ENCODE assay signal across 8 cellular contexts in genomic region chr18:62523631-62524442, GRCh38. TPM values are rescaled to one million over a fixed set of nuclear protein-coding genes. Genes with fewer than 3 reads are reported as not detected.
DNase-seq lines count a peak whose midpoint lies in the region; ATAC-seq, FAIRE-seq and TF ChIP-seq lines count a peak whose summit lies in the region.

No MANE protein-coding gene starts in this region.

- H3K14ac ChIP-seq in H1 (ENCODE audit: insufficient read length) = no peak overlapping the region

- H3K36me3 ChIP-seq in H1 (ENCODE audit: control insufficient read depth in 2 of 4, insufficient read depth in 4 of 4, low read length in 3 of 4) = no peaks in the 10 kb centered on the region

- H2BK15ac ChIP-seq in H1 (ENCODE audit: low read length) = no peak overlapping the region

- FAIRE-seq in H1 (lab: Jason Lieb, UNC) = no peak

- peak overlapping the region; percentile 50 to 79 (median 65) for H3K4me3 ChIP-seq in H1 (ENCODE audit: extremely low read depth in 1 of 4, insufficient read depth in 2 of 4, low read depth in 3 of 4, low read length in 4 of 4)

- H4K91ac ChIP-seq in H1 (replicated peaks; ENCODE audit: insufficient read length, low read length) = no peak overlapping the region

- no peak overlapping the region for H2BK20ac ChIP-seq in H1 (ENCODE audit: low read length)

- peaks cover 8 to 19% of the 10 kb centered on the region in 2 experiments for H4K20me1 ChIP-seq in H1 (replicated peaks in 1 of 2; ENCODE audit: control insufficient read depth in 1 of 2, insufficient read depth in 2 of 2, low read length in 2 of 2)

- no peak for TF ChIP-seq RAD21 in H1 (IDR thresholded peaks at IDR 0.05 in 1 of 2, conservative IDR thresholded peaks at IDR 0.05 in 1 of 2; ENCODE audit: low read depth in 2 of 2, low read length in 2 of 2)

- no peak overlapping the region for H2BK120ac ChIP-seq in H1 (replicated peaks; ENCODE audit: low read depth, low read length)

- TF ChIP-seq POLR2A in H1 (IDR thresholded peaks at IDR 0.05; ENCODE audit: control extremely low read depth in 1 of 2, low read depth in 2 of 2, low read length in 2 of 2) = no peak

- DNase-seq in ACHN (peak; percentile 35), NCI-H526 (lab: John Stamatoyannopoulos, UW) (peak; percentile 26 to 85), H1 (ENCODE audit: low read depth in 1 of 2, low spot score in 2 of 2) (peak in 1 of 2 experiments; percentile 67), mesothelial cell of epicardium (ENCODE audit: low spot score in 2 of 2, unreplicated experiment in 2 of 2) (peak; percentile 27 to 64), foreskin melanocyte (no peak)
- peak; percentile 53 for DNase-seq in activated CD8-positive, alpha-beta memory T cell treated with anti-CD3 and anti-CD28 coated beads, Interleukin-2, amount 50 U/mL, for 4 hours
- DNase-seq in stimulated activated CD8-positive, alpha-beta memory T cell treated with anti-CD3 and anti-CD28 coated beads, Interleukin-4, amount 100 ng/mL, for 48 hours = peak; percentile 60

- no peak overlapping the region for H3K27ac ChIP-seq in H1 (ENCODE audit: low read depth, low read length)

- H3K79me1 ChIP-seq in H1 (ENCODE audit: low read depth, low read length) = no peaks in the 10 kb centered on the region

- H3K9me3 Mint-ChIP-seq in mesothelial cell of epicardium = no peaks in the 10 kb centered on the region

- TF ChIP-seq EP300 in H1 (IDR thresholded peaks at IDR 0.05; ENCODE audit: borderline replicate concordance in 1 of 2, low read depth in 2 of 2, low read length in 2 of 2) = no peak

- peaks cover 0 to 29% (median 17%) of the 10 kb centered on the region in 4 experiments; a peak in 6 of 7 replicates for H3K27me3 ChIP-seq in H1 (replicated peaks in 1 of 4; ENCODE audit: control insufficient read depth in 3 of 4, extremely low read depth in 1 of 4, insufficient read depth in 3 of 4, low read length in 3 of 4)

- no peak overlapping the region for H4K5ac ChIP-seq in H1 (ENCODE audit: insufficient read length, low read depth, low read length)

- H3K9ac ChIP-seq in H1 (replicated peaks in 1 of 4; ENCODE audit: extremely low read depth in 1 of 4, low read depth in 3 of 4, low read length in 3 of 4) = peak overlapping the region; percentile 36 to 76 (median 47)

- POLR2A ChIA-PET in H1 (lab: Charles Lee; ENCODE audit: partially characterized antibody) = interaction anchor here (1.1 kb wide), 1 partner anchor 15 kb away, joined by 3 read pairs; no protein-coding TSS in a partner anchor

- H3K4me2 ChIP-seq in H1 (ENCODE audit: insufficient read depth in 1 of 2, low read depth in 2 of 2, low read length in 2 of 2) = peak overlapping the region; percentile 83 to 98

- H3K9me3 ChIP-seq in H1 (ENCODE audit: insufficient read depth in 2 of 2, low read depth in 1 of 2, low read length in 1 of 2) = no peaks in the 10 kb centered on the region

- CTCF ChIA-PET in H1 (lab: Charles Lee; ENCODE audit: partially characterized antibody) = no interaction called here

- H3K4ac ChIP-seq in H1 (replicated peaks; ENCODE audit: insufficient read length, low read depth, low read length) = no peak overlapping the region

- peak overlapping the region; percentile 76 for H4K8ac ChIP-seq in H1 (ENCODE audit: extremely low read depth, insufficient read depth, low read length)

- H2AK5ac ChIP-seq in H1 (ENCODE audit: low read depth, low read length) = no peak overlapping the region

- H3K56ac ChIP-seq in H1 (replicated peaks; ENCODE audit: insufficient read length, low read depth, low read length) = no peak overlapping the region

- H3K4me1 ChIP-seq in H1 (replicated peaks in 1 of 4; ENCODE audit: control insufficient read depth in 3 of 4, insufficient read depth in 4 of 4, low read length in 3 of 4) = peaks cover 0 to 11% (median 6%) of the 10 kb centered on the region in 4 experiments; a peak in 6 of 7 replicates

- H3K79me2 ChIP-seq in H1 (ENCODE audit: control insufficient read depth in 1 of 2, insufficient read depth in 2 of 2, low read length in 2 of 2) = peaks cover 0 to 16% of the 10 kb centered on the region in 2 experiments; a peak in 2 of 4 replicates

- H2BK12ac ChIP-seq in H1 (ENCODE audit: low read depth, low read length) = no peak overlapping the region

- peaks cover 35% of the 10 kb centered on the region for H3K4me1 Mint-ChIP-seq in mesothelial cell of epicardium

- peaks cover 6% of the 10 kb centered on the region for H3K27me3 Mint-ChIP-seq in mesothelial cell of epicardium (ENCODE audit: low read depth)

- H2BK5ac ChIP-seq in H1 (ENCODE audit: low read depth, low read length) = no peak overlapping the region

- H3K23ac ChIP-seq in H1 (ENCODE audit: insufficient read length) = no peak overlapping the region

- ATAC-seq in GM21526 (IDR thresholded peaks at IDR 0.05; ENCODE audit: low FRiP score, unreplicated experiment) = peak; percentile 1

- peaks cover 20% of the 10 kb centered on the region; the same call in 1 of the 2 replicates for H3K23me2 ChIP-seq in H1 (ENCODE audit: low read depth, low read length)

- H3K4me3 Mint-ChIP-seq in mesothelial cell of epicardium = peak overlapping the region; percentile 79

- peak overlapping the region; percentile 67 for H3K27ac Mint-ChIP-seq in mesothelial cell of epicardium

- H2AFZ ChIP-seq in H1 (ENCODE audit: low read length) = no peak overlapping the region

- H3K36me3 Mint-ChIP-seq in mesothelial cell of epicardium = no peaks in the 10 kb centered on the region

- H3K18ac ChIP-seq in H1 (ENCODE audit: extremely low read depth, low read length) = peak overlapping the region; percentile 52; the same call in 1 of the 2 replicates

- WGBS in H1 (ENCODE audit: extremely low coverage in 1 of 2, insufficient coverage in 1 of 2, insufficient read length in 1 of 2, insufficient replicate concordance in 2 of 2, low coverage in 1 of 2, low lambda C conversion rate in 2 of 2, missing lambda C conversion rate in 1 of 2), 2 experiments = 2% methylated on average over 53 of the region's 100 CpGs; no CpG with 5 or more reads in 1 of the 2 experiments

- in situ Hi-C loops in ACHN (cut with HindIII; ENCODE audit: low pct_ligation_motif_present, low pct_unique_long_range_greater_than_20kb, low sequenced_read_pairs) = no loop called here

- TF ChIP-seq CTCF in H1 (IDR thresholded peaks at IDR 0.05; ENCODE audit: control extremely low read depth in 1 of 3, insufficient read depth in 1 of 3, low read depth in 1 of 3, low read length in 3 of 3) (no peak), mesothelial cell of epicardium (IDR thresholded peaks at IDR 0.05; ENCODE audit: unreplicated experiment) (no peak)

TF ChIP-seq in H1, 55 proteins besides CTCF, POLR2A, EP300 and RAD21:
- TF ChIP-seq USF2 (IDR thresholded peaks at IDR 0.05; ENCODE audit: low read length) (no peak), SUZ12 (IDR thresholded peaks at IDR 0.05; ENCODE audit: low read length) (peak; percentile 57), TAF1 (IDR thresholded peaks at IDR 0.05; ENCODE audit: low read depth, low read length) (0 out of 2 replicates have a peak, but pooled peaks have one; percentile 35), CBX8 (IDR thresholded peaks at IDR 0.05; ENCODE audit: borderline replicate concordance, low read depth, low read length) (no peak), RBBP5 (IDR thresholded peaks at IDR 0.05; ENCODE audit: borderline replicate concordance, low read depth, low read length) (peak; percentile 77), KDM4A (IDR thresholded peaks at IDR 0.05; ENCODE audit: low read depth, low read length, severe bottlenecking) (peak; percentile 76), FOSL1 (IDR thresholded peaks at IDR 0.05; ENCODE audit: insufficient read depth, low read depth, low read length) (no peak), SIN3A (conservative IDR thresholded peaks at IDR 0.05 in 1 of 2, IDR thresholded peaks at IDR 0.05 in 1 of 2; ENCODE audit: low read depth in 1 of 2, low read length in 2 of 2) (0 out of 4 replicates have a peak, but pooled peaks of 1 of the 2 experiments have one; percentile 43), MAX (IDR thresholded peaks at IDR 0.05) (peak; percentile 36; the same call in 1 of the 2 replicates), PHF8 (conservative IDR thresholded peaks at IDR 0.05; ENCODE audit: low read depth, low read length) (peak; percentile 17; the same call in 1 of the 2 replicates), ASH2L (IDR thresholded peaks at IDR 0.05; ENCODE audit: low read length) (peak; percentile 76)
- TF ChIP-seq, protein P1, sequence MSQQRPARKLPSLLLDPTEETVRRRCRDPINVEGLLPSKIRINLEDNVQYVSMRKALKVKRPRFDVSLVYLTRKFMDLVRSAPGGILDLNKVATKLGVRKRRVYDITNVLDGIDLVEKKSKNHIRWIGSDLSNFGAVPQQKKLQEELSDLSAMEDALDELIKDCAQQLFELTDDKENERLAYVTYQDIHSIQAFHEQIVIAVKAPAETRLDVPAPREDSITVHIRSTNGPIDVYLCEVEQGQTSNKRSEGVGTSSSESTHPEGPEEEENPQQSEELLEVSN (IDR thresholded peaks at IDR 0.05) = peak; percentile 18; the same call in 1 of the 2 replicates

RNA-seq across cellular contexts. Expression of gene ZCCHC2, which starts 1.0 kb away (rescaled TPM):
- 16.6 and 18.6 TPM in 2 replicates for total RNA-seq in H1 (2021; fragmentation: NEBNext Ultra II Directional; extraction: Animal tissue kit (Norgen Biotek cat#: 25700))
- polyA plus RNA-seq in H1 (2011; rRNA removed) = 12.2 and 13.5 TPM in 2 replicates
- polyA plus RNA-seq in H1 (2011; cell fraction: cytosol; rRNA removed) = 8.9 TPM
- polyA plus RNA-seq in H1 (2011; cell fraction: nucleus; rRNA removed) = 13.0 TPM
- polyA plus RNA-seq in H1 (2012, experiment 1 of 2) = 7.1 to 10.6 TPM (median 9.3 TPM) in 4 replicates
- polyA plus RNA-seq in H1 (2012, experiment 2 of 2) = 3.5 TPM
- 7.0 TPM for polyA plus RNA-seq in H1 (2013, experiment 1 of 2)
- polyA plus RNA-seq in H1 (2013, experiment 2 of 2) = 7.5 TPM
- 33.3 and 35.5 TPM in 2 replicates for polyA minus RNA-seq in H1 (2011; rRNA and poly(A)+ RNA removed)
- 19.5 TPM for polyA minus RNA-seq in H1 (2011; cell fraction: cytosol; rRNA and poly(A)+ RNA removed)
- polyA minus RNA-seq in H1 (2011; cell fraction: nucleus; rRNA and poly(A)+ RNA removed) = 38.6 TPM
- total RNA-seq in mesothelial cell of epicardium = 16.7 to 18.3 TPM (median 17.5 TPM) in 3 replicates
